Comparison of ENCODE assay signal across 1 cellular context in genomic region chr17:42803074-42803883, GRCh38.
A peak's percentile ranks its signal among the peaks of the same experiment; 100 is the strongest.
TF ChIP-seq lines count a peak whose summit lies in the region.

No MANE protein-coding gene starts in this region.

TF ChIP-seq in HepG2, 621 proteins besides CTCF, POLR2A, EP300 and RAD21 (continued from another document and continues in another):
- TF ChIP-seq, protein P1, sequence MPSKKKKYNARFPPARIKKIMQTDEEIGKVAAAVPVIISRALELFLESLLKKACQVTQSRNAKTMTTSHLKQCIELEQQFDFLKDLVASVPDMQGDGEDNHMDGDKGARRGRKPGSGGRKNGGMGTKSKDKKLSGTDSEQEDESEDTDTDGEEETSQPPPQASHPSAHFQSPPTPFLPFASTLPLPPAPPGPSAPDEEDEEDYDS (CRISPR knock-in tag; IDR thresholded peaks at IDR 0.05) = peak; percentile 21; the same call in 1 of the 2 replicates
- TF ChIP-seq ZGPAT (CRISPR knock-in tag; IDR thresholded peaks at IDR 0.05) (peak; percentile 35; the same call in 1 of the 2 replicates), ZNF766 (CRISPR knock-in tag; IDR thresholded peaks at IDR 0.05; ENCODE audit: borderline replicate concordance) (no peak), KMT2B (CRISPR knock-in tag; IDR thresholded peaks at IDR 0.05) (no peak), MAFK (conservative IDR thresholded peaks at IDR 0.05 in 1 of 2, IDR thresholded peaks at IDR 0.05 in 1 of 2; ENCODE audit: low read length in 2 of 2) (no peak), ZFP1 (CRISPR knock-in tag; IDR thresholded peaks at IDR 0.05) (no peak), ZBTB1 (CRISPR knock-in tag; IDR thresholded peaks at IDR 0.05; ENCODE audit: borderline replicate concordance) (no peak), ZFP36L2 (CRISPR knock-in tag; IDR thresholded peaks at IDR 0.05) (no peak), MTERF4 (CRISPR knock-in tag; IDR thresholded peaks at IDR 0.05) (no peak), ZNF124 (CRISPR knock-in tag; IDR thresholded peaks at IDR 0.05) (no peak), SRF (IDR thresholded peaks at IDR 0.05; ENCODE audit: low read depth, low read length) (no peak), FOXC1 (CRISPR knock-in tag; IDR thresholded peaks at IDR 0.05; ENCODE audit: borderline replicate concordance) (no peak), TRIM24 (CRISPR knock-in tag; IDR thresholded peaks at IDR 0.05) (no peak), ZNF777 (CRISPR knock-in tag; IDR thresholded peaks at IDR 0.05) (no peak), RXRB (CRISPR knock-in tag; IDR thresholded peaks at IDR 0.05; ENCODE audit: borderline replicate concordance) (peak; percentile 31; the same call in 1 of the 2 replicates), ZNF607 (CRISPR knock-in tag; IDR thresholded peaks at IDR 0.05; ENCODE audit: borderline replicate concordance) (peak; percentile 52; the same call in 1 of the 2 replicates), PLRG1 (conservative IDR thresholded peaks at IDR 0.05) (no peak), FLYWCH1 (CRISPR knock-in tag; IDR thresholded peaks at IDR 0.05) (no peak), TBL1XR1 (IDR thresholded peaks at IDR 0.05; ENCODE audit: borderline replicate concordance, low read length, partially characterized antibody) (no peak), HOXA9 (CRISPR knock-in tag; IDR thresholded peaks at IDR 0.05; ENCODE audit: borderline replicate concordance) (no peak), BRD4 (CRISPR knock-in tag; IDR thresholded peaks at IDR 0.05) (no peak), ZNF18 (CRISPR knock-in tag; IDR thresholded peaks at IDR 0.05; ENCODE audit: insufficient replicate concordance) (no peak), ZNF775 (CRISPR knock-in tag; IDR thresholded peaks at IDR 0.05; ENCODE audit: borderline replicate concordance) (no peak), ZBTB38 (CRISPR knock-in tag; IDR thresholded peaks at IDR 0.05) (no peak), KLF6 (CRISPR knock-in tag; IDR thresholded peaks at IDR 0.05) (no peak), ZNF839 (CRISPR knock-in tag; IDR thresholded peaks at IDR 0.05; ENCODE audit: borderline replicate concordance) (no peak), ZSCAN25 (CRISPR knock-in tag; IDR thresholded peaks at IDR 0.05) (no peak), ZFYVE20 (CRISPR knock-in tag; IDR thresholded peaks at IDR 0.05; ENCODE audit: borderline replicate concordance, low read depth) (no peak), DNMT1 (CRISPR knock-in tag; IDR thresholded peaks at IDR 0.05) (no peak), TBP (CRISPR knock-in tag; IDR thresholded peaks at IDR 0.05) (no peak), DMAP1 (CRISPR knock-in tag; IDR thresholded peaks at IDR 0.05) (no peak), STAT5B (CRISPR knock-in tag; IDR thresholded peaks at IDR 0.05) (no peak), SNAPC2 (CRISPR knock-in tag; IDR thresholded peaks at IDR 0.05) (no peak), CENPBD1 (CRISPR knock-in tag; IDR thresholded peaks at IDR 0.05; ENCODE audit: borderline replicate concordance, low read depth) (no peak), ZNF468 (CRISPR knock-in tag; IDR thresholded peaks at IDR 0.05) (no peak), ZFP62 (CRISPR knock-in tag; IDR thresholded peaks at IDR 0.05) (no peak), JUN (CRISPR knock-in tag; IDR thresholded peaks at IDR 0.05) (no peak), PRDM15 (CRISPR knock-in tag; IDR thresholded peaks at IDR 0.05) (no peak), JARID2 (CRISPR knock-in tag; IDR thresholded peaks at IDR 0.05; ENCODE audit: insufficient replicate concordance) (no peak), HHEX (CRISPR knock-in tag; IDR thresholded peaks at IDR 0.05) (no peak), ATF2 (CRISPR knock-in tag; IDR thresholded peaks at IDR 0.05) (no peak; the same call in 1 of the 2 replicates), ZNF616 (CRISPR knock-in tag; IDR thresholded peaks at IDR 0.05; ENCODE audit: low read depth) (no peak), FOXA3 (CRISPR knock-in tag; IDR thresholded peaks at IDR 0.05) (peak; percentile 45), ARNT (IDR thresholded peaks at IDR 0.05) (no peak), HNF4A (CRISPR knock-in tag; IDR thresholded peaks at IDR 0.05) (peak; percentile 96), CSRNP2 (CRISPR knock-in tag; conservative IDR thresholded peaks at IDR 0.05; ENCODE audit: low read depth) (no peak), MIER3 (CRISPR knock-in tag; IDR thresholded peaks at IDR 0.05; ENCODE audit: borderline replicate concordance) (peak; percentile 18; the same call in 1 of the 2 replicates), NPAS2 (CRISPR knock-in tag; IDR thresholded peaks at IDR 0.05; ENCODE audit: borderline replicate concordance) (no peak), ZSCAN22 (CRISPR knock-in tag; IDR thresholded peaks at IDR 0.05) (no peak), ZNF580 (CRISPR knock-in tag; IDR thresholded peaks at IDR 0.05; ENCODE audit: borderline replicate concordance, low read depth) (no peak; the same call in 1 of the 2 replicates)
- TF ChIP-seq, protein P2, sequence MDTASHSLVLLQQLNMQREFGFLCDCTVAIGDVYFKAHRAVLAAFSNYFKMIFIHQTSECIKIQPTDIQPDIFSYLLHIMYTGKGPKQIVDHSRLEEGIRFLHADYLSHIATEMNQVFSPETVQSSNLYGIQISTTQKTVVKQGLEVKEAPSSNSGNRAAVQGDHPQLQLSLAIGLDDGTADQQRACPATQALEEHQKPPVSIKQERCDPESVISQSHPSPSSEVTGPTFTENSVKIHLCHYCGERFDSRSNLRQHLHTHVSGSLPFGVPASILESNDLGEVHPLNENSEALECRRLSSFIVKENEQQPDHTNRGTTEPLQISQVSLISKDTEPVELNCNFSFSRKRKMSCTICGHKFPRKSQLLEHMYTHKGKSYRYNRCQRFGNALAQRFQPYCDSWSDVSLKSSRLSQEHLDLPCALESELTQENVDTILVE (CRISPR knock-in tag; IDR thresholded peaks at IDR 0.05) = no peak
- TF ChIP-seq, protein P3, sequence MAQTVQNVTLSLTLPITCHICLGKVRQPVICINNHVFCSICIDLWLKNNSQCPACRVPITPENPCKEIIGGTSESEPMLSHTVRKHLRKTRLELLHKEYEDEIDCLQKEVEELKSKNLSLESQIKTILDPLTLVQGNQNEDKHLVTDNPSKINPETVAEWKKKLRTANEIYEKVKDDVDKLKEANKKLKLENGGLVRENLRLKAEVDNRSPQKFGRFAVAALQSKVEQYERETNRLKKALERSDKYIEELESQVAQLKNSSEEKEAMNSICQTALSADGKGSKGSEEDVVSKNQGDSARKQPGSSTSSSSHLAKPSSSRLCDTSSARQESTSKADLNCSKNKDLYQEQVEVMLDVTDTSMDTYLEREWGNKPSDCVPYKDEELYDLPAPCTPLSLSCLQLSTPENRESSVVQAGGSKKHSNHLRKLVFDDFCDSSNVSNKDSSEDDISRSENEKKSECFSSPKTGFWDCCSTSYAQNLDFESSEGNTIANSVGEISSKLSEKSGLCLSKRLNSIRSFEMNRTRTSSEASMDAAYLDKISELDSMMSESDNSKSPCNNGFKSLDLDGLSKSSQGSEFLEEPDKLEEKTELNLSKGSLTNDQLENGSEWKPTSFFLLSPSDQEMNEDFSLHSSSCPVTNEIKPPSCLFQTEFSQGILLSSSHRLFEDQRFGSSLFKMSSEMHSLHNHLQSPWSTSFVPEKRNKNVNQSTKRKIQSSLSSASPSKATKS (CRISPR knock-in tag; IDR thresholded peaks at IDR 0.05) = no peak
- TF ChIP-seq, protein P4, sequence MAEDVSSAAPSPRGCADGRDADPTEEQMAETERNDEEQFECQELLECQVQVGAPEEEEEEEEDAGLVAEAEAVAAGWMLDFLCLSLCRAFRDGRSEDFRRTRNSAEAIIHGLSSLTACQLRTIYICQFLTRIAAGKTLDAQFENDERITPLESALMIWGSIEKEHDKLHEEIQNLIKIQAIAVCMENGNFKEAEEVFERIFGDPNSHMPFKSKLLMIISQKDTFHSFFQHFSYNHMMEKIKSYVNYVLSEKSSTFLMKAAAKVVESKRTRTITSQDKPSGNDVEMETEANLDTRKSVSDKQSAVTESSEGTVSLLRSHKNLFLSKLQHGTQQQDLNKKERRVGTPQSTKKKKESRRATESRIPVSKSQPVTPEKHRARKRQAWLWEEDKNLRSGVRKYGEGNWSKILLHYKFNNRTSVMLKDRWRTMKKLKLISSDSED (CRISPR knock-in tag; IDR thresholded peaks at IDR 0.05) = no peak
